Comparison of ENCODE assay signal across 27 cellular contexts in genomic region chr7:39602351-39602750, GRCh38.
"Had no signal": no experiment of that assay in that cellular context is flagged by ENCODE, and none has a peak within 500 bp of the region (broad histone marks: within the 10 kb centered on the region; RNA-seq: fewer than 3 reads in every experiment).

No MANE protein-coding gene starts in this region.

- H3K9ac ChIP-seq: neural progenitor cell had no signal

- H3K9me3 ChIP-seq: body of pancreas, left lung, sigmoid colon, spleen, thoracic aorta, vagina had no signal

- H3K79me2 ChIP-seq: hepatocyte had no signal

- H3K4me1 ChIP-seq: left lung, neural progenitor cell, sigmoid colon, spleen, vagina had no signal

- H3K27ac ChIP-seq: body of pancreas, cardiac muscle cell, hepatocyte, left lung, neural progenitor cell, sigmoid colon, spleen, thoracic aorta, vagina had no signal

- ATAC-seq: activated naive CD8-positive, alpha-beta T cell treated with anti-CD3 and anti-CD28 coated beads, Interleukin-2, amount 50 U/mL, for 24 hours; activated T-cell treated with anti-CD3 and anti-CD28 coated beads, Interleukin-2, amount 50 U/mL, for 72 hours; body of pancreas; left lung; naive thymus-derived CD8-positive, alpha-beta T cell had no signal

- H3K4me2 ChIP-seq: hepatocyte, neural progenitor cell had no signal

- DNase-seq: activated B cell treated with CpG ODN at 0.5 μM for 24 hours; activated CD4-positive, alpha-beta memory T cell treated with anti-CD3 and anti-CD28 coated beads, Interleukin-2, amount 10 ng/mL, durations not matched to agents 7 days and 5 days; activated CD4-positive, alpha-beta T cell treated with anti-CD3 and anti-CD28 coated beads for 4 hours; activated effector memory CD4-positive, alpha-beta T cell treated with anti-CD3 and anti-CD28 coated beads, Interleukin-2, amount 50 U/mL, for 16 hours; activated naive CD4-positive, alpha-beta T cell treated with anti-CD3 and anti-CD28 coated beads, Interleukin-2, amount 10 ng/mL, durations not matched to agents 7 days and 5 days; activated naive CD8-positive, alpha-beta T cell treated with anti-CD3 and anti-CD28 coated beads, Interleukin-2, amount 50 U/mL, for 24 hours; activated T-cell treated with anti-CD3 and anti-CD28 coated beads, Interleukin-2, amount 50 U/mL, for 72 hours; body of pancreas; cortex of kidney; erythroblast; foreskin melanocyte; glutamatergic neuron; immature natural killer cell; kidney glomerular epithelial cell; left lung; naive thymus-derived CD8-positive, alpha-beta T cell; retina; sigmoid colon; spleen; stimulated activated CD4-positive, alpha-beta T cell treated with anti-CD3 and anti-CD28 coated beads, Interleukin-4, amount 100 ng/mL, for 1 hour; stimulated activated naive CD4-positive, alpha-beta T cell treated with Interleukin-2 at 50 U/mL for 16 hours had no signal

- H3K4me3 ChIP-seq: body of pancreas, cardiac muscle cell, hepatocyte, left lung, lung, neural progenitor cell, sigmoid colon, spleen, thoracic aorta, vagina had no signal

- H2AFZ ChIP-seq: hepatocyte, neural progenitor cell had no signal

- H3K36me3 ChIP-seq: cardiac muscle cell, left lung, neural progenitor cell, sigmoid colon, spleen, thoracic aorta, vagina had no signal

- H3K27me3 ChIP-seq: body of pancreas, cardiac muscle cell, hepatocyte, left lung, neural progenitor cell, sigmoid colon, spleen, vagina had no signal
